In genomic region chr17:82979718-82980117, GRCh38 we compare ENCODE assay signal across 2 cellular contexts.
TF ChIP-seq lines count a peak whose summit lies in the region.

No MANE protein-coding gene starts in this region.

TF ChIP-seq in liver, 16 proteins besides CTCF, POLR2A, EP300 and RAD21 (continued from another document):
- TF ChIP-seq FOXA2 (IDR thresholded peaks at IDR 0.05) (no peak), ATF3 (IDR thresholded peaks at IDR 0.05) (no peak), NR2F2 (IDR thresholded peaks at IDR 0.05) (no peak), HNF4G (IDR thresholded peaks at IDR 0.05) (peak; percentile 65), RXRA (IDR thresholded peaks at IDR 0.05) (peak; percentile 58 to 66), YY1 (IDR thresholded peaks at IDR 0.05) (no peak), FOXA1 (IDR thresholded peaks at IDR 0.05) (no peak), MAX (IDR thresholded peaks at IDR 0.05) (no peak), TAF1 (conservative IDR thresholded peaks at IDR 0.05) (no peak), ZBTB33 (IDR thresholded peaks at IDR 0.05) (no peak), EGR1 (IDR thresholded peaks at IDR 0.05; ENCODE audit: low read depth in 2 of 2) (no peak), SP1 (IDR thresholded peaks at IDR 0.05) (peak; percentile 52), JUND (IDR thresholded peaks at IDR 0.05) (no peak), HNF4A (conservative IDR thresholded peaks at IDR 0.05) (peak; percentile 90 to 93), GABPA (IDR thresholded peaks at IDR 0.05 in 1 of 2, conservative IDR thresholded peaks at IDR 0.05 in 1 of 2) (no peak)

TF ChIP-seq in GM23338, 12 proteins besides CTCF, POLR2A, EP300 and RAD21 (continued from another document):
- TF ChIP-seq ZNF462 (CRISPR knock-in tag; IDR thresholded peaks at IDR 0.05) (no peak), CREB1 (CRISPR knock-in tag; IDR thresholded peaks at IDR 0.05; ENCODE audit: low read depth) (no peak), ETS1 (IDR thresholded peaks at IDR 0.05) (no peak)
